8 cellular contexts compared by ENCODE assay signal in genomic region chr2:203238329-203238710, GRCh38. TPM values are rescaled to one million over a fixed set of nuclear protein-coding genes. Genes with fewer than 3 reads are reported as not detected.
A peak's percentile ranks its signal among the peaks of the same experiment; 100 is the strongest.
DNase-seq lines count a peak whose midpoint lies in the region; ATAC-seq and TF ChIP-seq lines count a peak whose summit lies in the region.

No MANE protein-coding gene starts in this region.

- TF ChIP-seq CTCF in coronary artery (IDR thresholded peaks at IDR 0.05) = no peak
- TF ChIP-seq CTCF in natural killer cell (IDR thresholded peaks at IDR 0.05) = no peak

- no peaks in the 10 kb centered on the region for H3K36me3 Mint-ChIP-seq in natural killer cell

- H3K4me3 ChIP-seq in Jurkat, Clone E6-1 (ENCODE audit: low read length) = peak overlapping the region; percentile 97
- H3K4me3 ChIP-seq in coronary artery = peak overlapping the region; percentile 86

- DNase-seq in Jurkat, Clone E6-1 (ENCODE audit: low read depth, low spot score) = no peak
- DNase-seq in coronary artery (ENCODE audit: low spot score) (no peak), natural killer cell (no peak), activated gamma-delta T cell (lab: John Stamatoyannopoulos, UW) (no peak), islet precursor cell (no peak), SIG-M5 treated with dmso at 0.1 percent for 504 hours (lab: John Stamatoyannopoulos, UW; ENCODE audit: unreplicated experiment) (no peak), NCI-H2029 treated with DMSO at 0.1 percent for 48 hours (lab: John Stamatoyannopoulos, UW) (no peak)

- peak overlapping the region; percentile 100 for H3K4me3 Mint-ChIP-seq in natural killer cell

- peak overlapping the region; percentile 90 to 100 for H3K27ac Mint-ChIP-seq in natural killer cell

- peak overlapping the region; percentile 95 to 97 for H3K27ac ChIP-seq in coronary artery

- intact Hi-C loops in natural killer cell (cut with micrococcal nuclease) = loop anchor here (1.0 to 5.0 kb wide), 4 partner anchors 224 to 1786 kb away; partner anchors contain the start of genes BMPR2, NBEAL1, STRADB and TRAK2

- H3K4me1 Mint-ChIP-seq in natural killer cell = peaks cover 29 to 39% of the 10 kb centered on the region in 2 donors

- no peaks in the 10 kb centered on the region for H3K27me3 Mint-ChIP-seq in natural killer cell (ENCODE audit: low read depth in 2 of 2)

- ATAC-seq in GM18499 (IDR thresholded peaks at IDR 0.05; ENCODE audit: insufficient read depth, unreplicated experiment) = peak; percentile 2
- ATAC-seq in natural killer cell = no peak

- H3K9me3 Mint-ChIP-seq in natural killer cell = no peaks in the 10 kb centered on the region

RNA-seq across cellular contexts. Expression of gene CYP20A1, which starts 0.5 kb away (rescaled TPM):
- polyA plus RNA-seq in Jurkat, Clone E6-1 (2012; ENCODE audit: insufficient read depth, insufficient read length) = 9.2 TPM
- 10 to 100 TPM; 19.8 to 31.9 (median 30.7) TPM for total RNA-seq in natural killer cell
